In the genomic region with DNA sequence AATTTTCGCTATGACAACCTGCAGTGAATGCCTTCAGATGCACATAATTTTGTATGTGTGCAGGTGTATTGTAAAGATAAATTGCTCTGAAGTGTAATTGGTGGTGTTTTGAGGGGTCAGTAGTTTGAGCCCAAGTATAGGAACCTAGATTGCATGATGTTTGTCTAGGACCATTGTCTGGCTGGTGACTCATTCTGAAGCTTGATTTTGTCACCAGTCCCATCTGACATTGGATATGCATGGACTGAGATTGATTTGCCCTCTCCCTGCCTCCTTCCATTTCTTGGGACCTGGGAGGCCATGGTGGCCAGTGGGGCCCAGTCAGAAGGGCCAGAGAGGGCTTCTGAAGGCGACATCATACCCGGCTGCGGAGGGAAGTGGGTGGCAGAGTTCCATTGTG, we compare ENCODE assay signal across 20 cellular contexts.
DNase-seq lines count a peak whose midpoint lies in the region; ATAC-seq, FAIRE-seq and TF ChIP-seq lines count a peak whose summit lies in the region.
"Had no signal": no experiment of that assay in that cellular context is flagged by ENCODE, and none has a peak within 500 bp of the region (broad histone marks: within the 10 kb centered on the region; RNA-seq: fewer than 3 reads in every experiment).

No MANE protein-coding gene starts in this region.

- H3K36me3 ChIP-seq in endothelial cell of umbilical vein (ENCODE audit: control insufficient read depth in 2 of 2, extremely low read depth in 1 of 2, insufficient read depth in 2 of 2, low read length in 2 of 2) (peaks cover 4 to 44% of the 10 kb centered on the region in 2 experiments), right lobe of liver (peaks cover 0 to 66% (median 30%) of the 10 kb centered on the region in 4 donors), transverse colon (peaks cover 0 to 6% (median 0%) of the 10 kb centered on the region in 4 donors)

- TF ChIP-seq EP300 in transverse colon (IDR thresholded peaks at IDR 0.05; ENCODE audit: low read depth) = no peak

- intact Hi-C loops in endothelial cell of umbilical vein (cut with micrococcal nuclease) = no loop called here
- intact Hi-C loops in right lobe of liver (cut with DNase I) = no loop called here
- intact Hi-C loops in transverse colon (cut with DNase I; ENCODE audit: low total_unique reads) = no loop called here

- no peaks in the 10 kb centered on the region for H3K4me1 Mint-ChIP-seq in chondrocyte (ENCODE audit: low read depth)
- peaks cover 39% of the 10 kb centered on the region for H3K4me1 Mint-ChIP-seq in nephron progenitor cell
- H3K4me1 Mint-ChIP-seq: CD14-positive monocyte, IgD-negative memory B cell had no signal

- in situ Hi-C loops in transverse colon (cut with MboI; ENCODE audit: low pct_ligation_motif_present in 1 of 4, low pct_unique_long_range_greater_than_20kb in 1 of 4, low sequenced_read_pairs in 3 of 4) = no loop called here

- no peaks in the 10 kb centered on the region for H4K20me1 ChIP-seq in endothelial cell of umbilical vein (replicated peaks; ENCODE audit: control insufficient read depth, extremely low read depth, insufficient read depth, low read length)

- peak overlapping the region; percentile 8 for H3K27ac Mint-ChIP-seq in chondrocyte (ENCODE audit: unreplicated experiment)
- H3K27ac Mint-ChIP-seq in nephron progenitor cell = no peak overlapping the region
- H3K27ac Mint-ChIP-seq: CD8-positive, alpha-beta T cell; IgD-negative memory B cell had no signal

- FAIRE-seq in endothelial cell of umbilical vein (lab: Jason Lieb, UNC) = peak; percentile 72
- FAIRE-seq: A549, D721Med, G401.6, GM12891, GM19239 had no signal

- peak; percentile 34 for DNase-seq in chondrocyte (ENCODE audit: low spot score)
- no peak for DNase-seq in endothelial cell of umbilical vein (ENCODE audit: low read depth, low spot score)
- no peak for DNase-seq in right lobe of liver
- no peak for DNase-seq in transverse colon
- no peak for DNase-seq in nephron progenitor cell
- DNase-seq: CD8-positive, alpha-beta T cell; COR-L47; DMS153; DMS79 treated with DMSO at 0.1 percent for 48 hours; EL had no signal

- H3K9me3 Mint-ChIP-seq in chondrocyte (ENCODE audit: low read depth) = no peaks in the 10 kb centered on the region
- no peaks in the 10 kb centered on the region for H3K9me3 Mint-ChIP-seq in nephron progenitor cell
- H3K9me3 Mint-ChIP-seq: CD14-positive monocyte; CD8-positive, alpha-beta T cell; IgD-negative memory B cell had no signal

- BruUV-seq in endothelial cell of umbilical vein (replicated peaks; lab: Mats Ljungman, UMichigan) = no TSS peak

- dilution Hi-C loops in endothelial cell of umbilical vein (cut with MboI; ENCODE audit: extremely low pct_ligation_motif_present, low sequenced_read_pairs) = no loop called here

- no peak overlapping the region for H3K4me3 Mint-ChIP-seq in chondrocyte (ENCODE audit: unreplicated experiment)
- H3K4me3 Mint-ChIP-seq in nephron progenitor cell = no peak overlapping the region
- H3K4me3 Mint-ChIP-seq: CD14-positive monocyte; CD8-positive, alpha-beta T cell; IgD-negative memory B cell had no signal

- POLR2A ChIA-PET in endothelial cell of umbilical vein (lab: Charles Lee) = interaction anchor here (0.5 kb wide), 1 partner anchor 563 kb away, joined by 4 read pairs; no protein-coding TSS in a partner anchor

- H2AFZ ChIP-seq in endothelial cell of umbilical vein (ENCODE audit: low read depth, low read length) = no peak overlapping the region

- H3K27me3 Mint-ChIP-seq in chondrocyte (ENCODE audit: low read depth) (no peaks in the 10 kb centered on the region), nephron progenitor cell (ENCODE audit: low read depth, poor library complexity) (peaks cover 4% of the 10 kb centered on the region)
- H3K27me3 Mint-ChIP-seq: IgD-negative memory B cell had no signal

- no peak for TF ChIP-seq POLR2A in endothelial cell of umbilical vein (IDR thresholded peaks at IDR 0.05; ENCODE audit: low read depth, low read length)
- no peak for TF ChIP-seq POLR2A in right lobe of liver (IDR thresholded peaks at IDR 0.05)
- TF ChIP-seq POLR2A in transverse colon (IDR thresholded peaks at IDR 0.05) = no peak

- no peaks in the 10 kb centered on the region for H3K27me3 ChIP-seq in endothelial cell of umbilical vein (ENCODE audit: control insufficient read depth in 2 of 2, insufficient read depth in 2 of 2, low read length in 2 of 2)
- H3K27me3 ChIP-seq in right lobe of liver = no peaks in the 10 kb centered on the region
- no peaks in the 10 kb centered on the region for H3K27me3 ChIP-seq in transverse colon

- 100% methylated on average over 1 of the region's 4 CpGs for WGBS in right lobe of liver (ENCODE audit: insufficient coverage, low coverage, low lambda C conversion rate, missing lambda C conversion rate)
- WGBS in transverse colon (ENCODE audit: low coverage in 1 of 2), 2 donors = 97% methylated on average over 4 of the region's 4 CpGs; no CpG with 5 or more reads in 1 of the 2 donors

- H3K9me3 ChIP-seq in endothelial cell of umbilical vein (replicated peaks; ENCODE audit: control insufficient read depth, insufficient read depth, low read length) (no peaks in the 10 kb centered on the region), right lobe of liver (no peaks in the 10 kb centered on the region), transverse colon (no peaks in the 10 kb centered on the region)
- H3K9me3 ChIP-seq: A549 had no signal

- H3K36me3 Mint-ChIP-seq in chondrocyte (ENCODE audit: low read depth) (peaks cover 36% of the 10 kb centered on the region), nephron progenitor cell (ENCODE audit: low read depth) (peaks cover 8% of the 10 kb centered on the region)

- H3K4me2 ChIP-seq in endothelial cell of umbilical vein (ENCODE audit: insufficient read depth, low read length) = no peak overlapping the region
- H3K4me2 ChIP-seq: A549 had no signal

- ATAC-seq in right lobe of liver (peak in 2 of 4 donors; percentile 13 to 53), HG02642 (IDR thresholded peaks at IDR 0.05; ENCODE audit: poor library complexity, unreplicated experiment) (no peak), GM18868 (IDR thresholded peaks at IDR 0.05; ENCODE audit: unreplicated experiment) (no peak)
- ATAC-seq: A549; CD8-positive, alpha-beta T cell; HCT116 had no signal

- H3K4me1 ChIP-seq in endothelial cell of umbilical vein (ENCODE audit: control insufficient read depth, extremely low read depth, insufficient read depth, low read length) (no peaks in the 10 kb centered on the region), right lobe of liver (peaks cover 0 to 26% (median 13%) of the 10 kb centered on the region in 4 donors), transverse colon (peaks cover 0 to 18% (median 6%) of the 10 kb centered on the region in 4 donors)
- H3K4me1 ChIP-seq: A549 had no signal

- H3K79me2 ChIP-seq in endothelial cell of umbilical vein (ENCODE audit: control insufficient read depth, insufficient read depth, low read length) = no peaks in the 10 kb centered on the region

- TF ChIP-seq CTCF in chondrocyte (IDR thresholded peaks at IDR 0.05) = no peak
- no peak for TF ChIP-seq CTCF in endothelial cell of umbilical vein (IDR thresholded peaks at IDR 0.05; ENCODE audit: extremely low read depth in 1 of 2, insufficient read depth in 1 of 2, low read depth in 1 of 2, low read length in 2 of 2)
- no peak for TF ChIP-seq CTCF in right lobe of liver (IDR thresholded peaks at IDR 0.05)
- no peak for TF ChIP-seq CTCF in transverse colon (IDR thresholded peaks at IDR 0.05)
- no peak for TF ChIP-seq CTCF in nephron progenitor cell (IDR thresholded peaks at IDR 0.05)

- H3K27ac ChIP-seq in endothelial cell of umbilical vein (ENCODE audit: insufficient read depth, low read depth, low read length) (no peak overlapping the region), right lobe of liver (peak overlapping the region; percentile 64 to 91 (median 79)), transverse colon (peak overlapping the region in 3 of 4 donors; percentile 84 to 87 (median 87))
- H3K27ac ChIP-seq: A549 had no signal

- H3K9ac ChIP-seq in endothelial cell of umbilical vein (replicated peaks; ENCODE audit: extremely low read depth, insufficient read depth, low read length) = no peak overlapping the region

- CTCF ChIA-PET in endothelial cell of umbilical vein (lab: Charles Lee) = interaction anchor here (1.7 kb wide), 1 partner anchor 9 kb away, joined by 4 read pairs; no protein-coding TSS in a partner anchor

- H3K4me3 ChIP-seq in endothelial cell of umbilical vein (replicated peaks in 1 of 3; ENCODE audit: insufficient read depth in 1 of 3, low read depth in 1 of 3, low read length in 3 of 3) (no peak overlapping the region), right lobe of liver (no peak overlapping the region), transverse colon (no peak overlapping the region)
- H3K4me3 ChIP-seq: A549 had no signal

- no peaks in the 10 kb centered on the region for H3K9me1 ChIP-seq in endothelial cell of umbilical vein (replicated peaks; ENCODE audit: control insufficient read depth, extremely low read depth, insufficient read depth, low read length)

TF ChIP-seq in endothelial cell of umbilical vein, 7 proteins besides CTCF, POLR2A, EP300 and RAD21:
- TF ChIP-seq FOS (IDR thresholded peaks at IDR 0.05; ENCODE audit: borderline replicate concordance, insufficient read depth, low read length) (peak; percentile 30), GATA2 (IDR thresholded peaks at IDR 0.05; ENCODE audit: insufficient read depth, insufficient read length, low read depth, low read length) (no peak)
